ENCODE assay signal across 26 cellular contexts in genomic region chr3:73663495-73663894, GRCh38. TPM values are rescaled to one million over a fixed set of nuclear protein-coding genes. Genes with fewer than 3 reads are reported as not detected.
"Had no signal": no experiment of that assay in that cellular context is flagged by ENCODE, and none has a peak within 500 bp of the region (broad histone marks: within the 10 kb centered on the region; RNA-seq: fewer than 3 reads in every experiment).

No MANE protein-coding gene starts in this region.

- H3K27ac ChIP-seq: left ventricle myocardium inferior, neural progenitor cell, neutrophil, parathyroid adenoma, psoas muscle, right atrium auricular region, right lobe of liver, tibial nerve had no signal

- H3K4me2 ChIP-seq: neural progenitor cell had no signal

- H3K36me3 ChIP-seq: left ventricle myocardium inferior, neural progenitor cell, neutrophil, right atrium auricular region, right lobe of liver, tibial nerve, uterus had no signal

- H2AFZ ChIP-seq: neural progenitor cell had no signal

- H3K4me3 ChIP-seq: left ventricle myocardium inferior, lung, neural progenitor cell, psoas muscle, right atrium auricular region, right lobe of liver, smooth muscle cell, tibial nerve, uterus had no signal

- ATAC-seq: natural killer cell; psoas muscle; right lobe of liver; stimulated activated memory B cell treated with anti-CD40 and anti-IgM and Interleukin-4, amounts not matched to agents 10 μg/mL and 1 μg/mL and 100 μg/mL, for 72 hours; stimulated activated naive CD8-positive, alpha-beta T cell treated with anti-CD3 and anti-CD28 coated beads, Interleukin-15, amount 100 ng/mL, for 72 hours had no signal

- H3K9ac ChIP-seq: neural progenitor cell, parathyroid adenoma had no signal

- H3K27me3 ChIP-seq: neural progenitor cell, neutrophil, right atrium auricular region, right lobe of liver, tibial nerve, uterus had no signal

- H3K4me1 ChIP-seq: psoas muscle, right atrium auricular region, right lobe of liver, uterus had no signal

- H3K9me3 ChIP-seq: left ventricle myocardium inferior, neutrophil, psoas muscle, right atrium auricular region, right lobe of liver, tibial nerve, uterus had no signal

- DNase-seq: islet precursor cell; kidney glomerular epithelial cell; left ventricle myocardium inferior; mesendoderm; naive B cell; natural killer cell; nephron progenitor cell; occipital lobe; psoas muscle; right lobe of liver; stimulated activated CD4-positive, alpha-beta T cell treated with anti-CD3 and anti-CD28 coated beads, Interleukin-1b, Interleukin-23, amount 100 ng/mL, for 48 hours; stimulated activated CD4-positive, alpha-beta T cell treated with anti-CD3 and anti-CD28 coated beads, Interleukin-2, amount 100 ng/mL, for 48 hours; stimulated activated CD4-positive, alpha-beta T cell treated with anti-CD3 and anti-CD28 coated beads, Interleukin-4, amount 100 ng/mL, for 4 hours; stimulated activated CD8-positive, alpha-beta memory T cell treated with anti-CD3 and anti-CD28 coated beads, Interleukin-4, amount 100 ng/mL, for 48 hours; stimulated activated naive CD4-positive, alpha-beta T cell treated with Interleukin-2 at 50 U/mL for 16 hours; stimulated activated naive CD8-positive, alpha-beta T cell treated with anti-CD3 and anti-CD28 coated beads, Interleukin-15, amount 100 ng/mL, for 72 hours; substantia nigra; uterus had no signal

- H3K79me2 ChIP-seq: parathyroid adenoma had no signal

RNA-seq across cellular contexts. Expression of gene PDZRN3, which starts 38.8 kb away (rescaled TPM):
- total RNA-seq: natural killer cell had no signal
